Comparison of ENCODE assay signal across 28 cellular contexts in the genomic region with DNA sequence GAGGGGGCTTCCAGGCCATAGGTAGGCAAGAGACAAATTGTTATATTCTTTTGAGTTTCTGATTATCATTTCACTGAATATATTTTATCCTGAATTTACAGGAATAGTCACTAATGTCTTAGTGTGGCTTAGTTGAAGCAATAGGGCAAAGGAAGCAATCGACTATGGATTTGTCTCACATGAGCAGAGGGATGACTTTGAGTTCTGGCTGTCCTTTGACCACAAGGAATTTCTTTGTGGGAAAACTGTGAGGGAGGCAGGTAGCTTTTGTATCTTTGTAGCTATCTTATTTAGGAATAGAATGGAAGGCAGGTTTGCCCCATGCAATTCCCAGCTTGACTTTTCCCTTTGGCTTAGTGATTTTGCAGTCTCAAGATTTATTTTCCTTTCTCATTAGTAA.
"Had no signal": no experiment of that assay in that cellular context is flagged by ENCODE, and none has a peak within 500 bp of the region (broad histone marks: within the 10 kb centered on the region; RNA-seq: fewer than 3 reads in every experiment).

No MANE protein-coding gene starts in this region.

- DNase-seq: colonic mucosa; effector CD8-positive, alpha-beta T cell; endodermal cell; head of caudate nucleus; left ventricle myocardium superior; mesenchymal stem cell; midbrain; naive thymus-derived CD8-positive, alpha-beta T cell; nephron progenitor cell; occipital lobe; ovary; posterior cingulate gyrus; right lobe of liver; small intestine; stimulated activated CD4-positive, alpha-beta T cell treated with anti-CD3 and anti-CD28 coated beads, Interleukin-12 subunit alpha, Interleukin-12 subunit beta, amount 100 ng/mL, for 4 hours; stimulated activated CD4-positive, alpha-beta T cell treated with anti-CD3 and anti-CD28 coated beads, Interleukin-1b, Interleukin-23, amount 100 ng/mL, for 48 hours; stimulated activated CD4-positive, alpha-beta T cell treated with anti-CD3 and anti-CD28 coated beads, Interleukin-4, amount 100 ng/mL, for 24 hours; upper lobe of right lung; uterus had no signal

- H3K4me1 Mint-ChIP-seq: central memory CD8-positive, alpha-beta T cell; naive thymus-derived CD8-positive, alpha-beta T cell; stimulated activated effector memory CD8-positive, alpha-beta T cell treated with anti-CD3 and anti-CD28 coated beads, Interleukin-12 subunit alpha, Interleukin-12 subunit beta, amount 100 ng/mL, for 72 hours had no signal

- H3K27ac Mint-ChIP-seq: dendritic cell treated with granulocyte-macrophage colony-stimulating factor and Interleukin-4, amounts not matched to agents 40 ng/mL and 50 ng/mL, for 4 days; endodermal cell; naive thymus-derived CD8-positive, alpha-beta T cell; nephron progenitor cell; stimulated activated effector memory CD8-positive, alpha-beta T cell treated with anti-CD3 and anti-CD28 coated beads, Interleukin-12 subunit alpha, Interleukin-12 subunit beta, amount 100 ng/mL, for 72 hours; stimulated activated naive CD8-positive, alpha-beta T cell treated with anti-CD3 and anti-CD28 coated beads, Interleukin-15, Interleukin-2, amounts not matched to agents 100 ng/mL and 50 ng/mL, for 24 hours had no signal

- H3K36me3 ChIP-seq: colonic mucosa, esophagus muscularis mucosa, ovary, right lobe of liver, thoracic aorta, tibial nerve, upper lobe of right lung, uterus had no signal

- H3K27me3 ChIP-seq: colonic mucosa, esophagus muscularis mucosa, ovary, right lobe of liver, tibial nerve, upper lobe of right lung, uterus had no signal

- H3K4me3 Mint-ChIP-seq: central memory CD8-positive, alpha-beta T cell; dendritic cell treated with granulocyte-macrophage colony-stimulating factor and Interleukin-4, amounts not matched to agents 40 ng/mL and 50 ng/mL, for 4 days; endodermal cell; naive thymus-derived CD8-positive, alpha-beta T cell; nephron progenitor cell; stimulated activated effector memory CD8-positive, alpha-beta T cell treated with anti-CD3 and anti-CD28 coated beads, Interleukin-12 subunit alpha, Interleukin-12 subunit beta, amount 100 ng/mL, for 72 hours; stimulated activated naive CD8-positive, alpha-beta T cell treated with anti-CD3 and anti-CD28 coated beads, Interleukin-15, Interleukin-2, amounts not matched to agents 100 ng/mL and 50 ng/mL, for 24 hours had no signal

- H3K9me3 Mint-ChIP-seq: nephron progenitor cell had no signal

- H3K4me1 ChIP-seq: colonic mucosa, esophagus muscularis mucosa, right lobe of liver, tibial nerve, upper lobe of right lung, uterus had no signal

- H3K36me3 Mint-ChIP-seq: naive thymus-derived CD8-positive, alpha-beta T cell; stimulated activated effector memory CD8-positive, alpha-beta T cell treated with anti-CD3 and anti-CD28 coated beads, Interleukin-12 subunit alpha, Interleukin-12 subunit beta, amount 100 ng/mL, for 72 hours had no signal

- H3K9me3 ChIP-seq: colonic mucosa, esophagus muscularis mucosa, ovary, right lobe of liver, thoracic aorta, upper lobe of right lung, uterus had no signal

- H3K4me3 ChIP-seq: colonic mucosa, esophagus muscularis mucosa, lung, ovary, right lobe of liver, thoracic aorta, tibial nerve, upper lobe of right lung, uterus had no signal

- H3K27ac ChIP-seq: colonic mucosa, epithelial cell of prostate, esophagus muscularis mucosa, ovary, right lobe of liver, thoracic aorta, tibial nerve, upper lobe of right lung, uterus had no signal

- H3K27me3 Mint-ChIP-seq: central memory CD8-positive, alpha-beta T cell; dendritic cell treated with granulocyte-macrophage colony-stimulating factor and Interleukin-4, amounts not matched to agents 40 ng/mL and 50 ng/mL, for 4 days; stimulated activated naive CD8-positive, alpha-beta T cell treated with anti-CD3 and anti-CD28 coated beads, Interleukin-15, Interleukin-2, amounts not matched to agents 100 ng/mL and 50 ng/mL, for 24 hours had no signal
